ENCODE assay signal across 2 cellular contexts in the genomic region with DNA sequence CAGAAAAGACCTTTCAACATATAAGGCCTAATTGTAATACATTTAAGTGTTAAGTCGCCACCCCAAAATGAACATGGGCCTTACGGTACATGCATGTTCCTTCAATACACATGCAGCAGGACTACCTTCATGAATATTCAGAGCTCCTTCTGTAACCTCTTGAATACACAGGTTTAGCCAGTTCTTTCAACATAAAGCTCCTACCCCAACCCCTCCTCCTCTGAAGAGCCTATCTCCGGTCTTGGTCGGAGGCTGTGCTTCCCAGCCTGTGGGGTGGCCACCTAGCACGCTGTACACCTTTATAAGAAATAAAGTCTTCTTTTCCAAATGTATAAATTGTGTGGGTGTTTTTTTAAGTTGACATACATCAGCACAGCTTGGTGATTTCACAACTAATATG.
TF ChIP-seq lines count a peak whose summit lies in the region.

No MANE protein-coding gene starts in this region.

TF ChIP-seq in GM23338, 12 proteins besides CTCF, POLR2A, EP300 and RAD21:
- TF ChIP-seq EZH2phosphoT487 (IDR thresholded peaks at IDR 0.05; ENCODE audit: unreplicated experiment) (no peak), JUNB (IDR thresholded peaks at IDR 0.05; ENCODE audit: unreplicated experiment) (no peak), ZNF331 (CRISPR knock-in tag; IDR thresholded peaks at IDR 0.05; ENCODE audit: low read depth) (no peak), STAT1 (IDR thresholded peaks at IDR 0.05; ENCODE audit: unreplicated experiment) (no peak), EZH2 (IDR thresholded peaks at IDR 0.05; ENCODE audit: low read depth, unreplicated experiment) (no peak)

TF ChIP-seq in H1, 55 proteins besides CTCF, POLR2A, EP300 and RAD21:
- TF ChIP-seq CEBPB (IDR thresholded peaks at IDR 0.05; ENCODE audit: low read depth, low read length) (no peak), SIRT6 (IDR thresholded peaks at IDR 0.05; ENCODE audit: low read length) (no peak), ASH2L (IDR thresholded peaks at IDR 0.05; ENCODE audit: low read length) (no peak), POU5F1 (IDR thresholded peaks at IDR 0.05; ENCODE audit: low read depth, low read length) (no peak), HDAC6 (IDR thresholded peaks at IDR 0.05; ENCODE audit: low read depth, low read length) (no peak), GABPA (IDR thresholded peaks at IDR 0.05; ENCODE audit: borderline replicate concordance, insufficient read depth, low read length) (no peak), BACH1 (IDR thresholded peaks at IDR 0.05; ENCODE audit: low read length) (no peak)
